In genomic region chr2:58974881-58975280, GRCh38 we compare ENCODE assay signal across 21 cellular contexts.
A peak's percentile ranks its signal among the peaks of the same experiment; 100 is the strongest.
DNase-seq lines count a peak whose midpoint lies in the region; ATAC-seq and TF ChIP-seq lines count a peak whose summit lies in the region.
"Had no signal": no experiment of that assay in that cellular context is flagged by ENCODE, and none has a peak within 500 bp of the region (broad histone marks: within the 10 kb centered on the region; RNA-seq: fewer than 3 reads in every experiment).

No MANE protein-coding gene starts in this region.

- no peaks in the 10 kb centered on the region for H3F3A ChIP-seq in GM23338 (replicated peaks; ENCODE audit: low read depth)

- no peaks in the 10 kb centered on the region for H3K79me2 ChIP-seq in GM23338 (replicated peaks; ENCODE audit: insufficient read depth)

- H3K4me3 ChIP-seq in GM23338 (peak overlapping the region; percentile 24), dorsolateral prefrontal cortex (no peak overlapping the region), endodermal cell (ENCODE audit: low read length) (no peak overlapping the region), A673 (ENCODE audit: low read depth, low read length, poor library complexity, severe bottlenecking) (no peak overlapping the region)
- H3K4me3 ChIP-seq: BLaER1 treated with 17β-estradiol and CSF1 and Interleukin-3, amounts not matched to agents 10 nM and 100 nM; HAP-1 had no signal

- DNase-seq in GM23338 (ENCODE audit: low spot score), result no peak
- no peak for DNase-seq in WTC11 (ENCODE audit: low spot score)
- DNase-seq in head of caudate nucleus, result peak in 34 of 42 donors; percentile 14 to 84 (median 54)
- peak; percentile 76 for DNase-seq in putamen (ENCODE audit: low spot score)
- no peak for DNase-seq in kidney glomerular epithelial cell (lab: John Stamatoyannopoulos, UW)
- no peak for DNase-seq in dorsolateral prefrontal cortex
- DNase-seq in endodermal cell, result no peak
- no peak for DNase-seq in A673 (ENCODE audit: low spot score)
- DNase-seq: ACHN; AML-193; BE2C; CD4-positive, alpha-beta T cell; CD8-positive, alpha-beta memory T cell; DMS 273 treated with DMSO at 0.1 percent for 48 hours; DMS79; EL; GDM1 had no signal

- no peaks in the 10 kb centered on the region for H3K27me3 Mint-ChIP-seq in GM23338 (ENCODE audit: insufficient read depth, low read depth, poor library complexity)
- H3K27me3 Mint-ChIP-seq in WTC11 (ENCODE audit: low read depth), result no peaks in the 10 kb centered on the region
- H3K27me3 Mint-ChIP-seq in endodermal cell (ENCODE audit: insufficient read depth), result no peaks in the 10 kb centered on the region
- H3K27me3 Mint-ChIP-seq: CD4-positive, alpha-beta T cell had no signal

- H3K9me2 ChIP-seq in GM23338 (ENCODE audit: insufficient read depth), result no peaks in the 10 kb centered on the region

- H3K9ac ChIP-seq in endodermal cell (ENCODE audit: extremely low read depth, low read length, poor library complexity, severe bottlenecking), result no peak overlapping the region
- H3K9ac ChIP-seq: BLaER1 treated with 17β-estradiol and CSF1 and Interleukin-3, amounts not matched to agents 10 nM and 100 nM had no signal

- H3K27ac ChIP-seq in GM23338 (ENCODE audit: low read depth) (peak overlapping the region; percentile 75; the same call in 1 of the 2 replicates), dorsolateral prefrontal cortex (no peak overlapping the region), endodermal cell (ENCODE audit: low read depth, low read length) (no peak overlapping the region), A673 (ENCODE audit: low read depth, low read length, poor library complexity, severe bottlenecking) (no peak overlapping the region)
- H3K27ac ChIP-seq: 22Rv1; BLaER1 treated with 17β-estradiol and CSF1 and Interleukin-3, amounts not matched to agents 10 nM and 100 nM had no signal

- no peaks in the 10 kb centered on the region for H3K9me3 ChIP-seq in endodermal cell (ENCODE audit: control insufficient read depth, low read length)
- H3K9me3 ChIP-seq in A673 (ENCODE audit: low read depth, low read length, poor library complexity, severe bottlenecking), result no peaks in the 10 kb centered on the region
- H3K9me3 ChIP-seq: BE2C; BLaER1 treated with 17β-estradiol and CSF1 and Interleukin-3, amounts not matched to agents 10 nM and 100 nM; HAP-1 had no signal

- CTCF ChIA-PET in WTC11 (lab: Charles Lee), result interaction anchor here (2.0 kb wide), 1 partner anchor 50 kb away, joined by 8 read pairs; no protein-coding TSS in a partner anchor
- CTCF ChIA-PET in A673 (lab: Charles Lee), result no interaction called here

- H3K27me3 ChIP-seq in GM23338 (ENCODE audit: insufficient read depth) (no peaks in the 10 kb centered on the region), dorsolateral prefrontal cortex (no peaks in the 10 kb centered on the region), endodermal cell (ENCODE audit: control insufficient read depth, insufficient read depth, low read length, poor library complexity, severe bottlenecking) (no peaks in the 10 kb centered on the region), A673 (replicated peaks; ENCODE audit: insufficient read depth, low read depth, low read length, poor library complexity) (no peaks in the 10 kb centered on the region)
- H3K27me3 ChIP-seq: BE2C; BLaER1 treated with 17β-estradiol and CSF1 and Interleukin-3, amounts not matched to agents 10 nM and 100 nM had no signal

- no peaks in the 10 kb centered on the region for H3K9me3 Mint-ChIP-seq in GM23338
- no peaks in the 10 kb centered on the region for H3K9me3 Mint-ChIP-seq in WTC11
- H3K9me3 Mint-ChIP-seq in endodermal cell, result no peaks in the 10 kb centered on the region
- H3K9me3 Mint-ChIP-seq: CD14-positive monocyte; CD4-positive, alpha-beta T cell had no signal

- H3K36me3 ChIP-seq in GM23338 (ENCODE audit: insufficient read depth) (no peaks in the 10 kb centered on the region), endodermal cell (ENCODE audit: control insufficient read depth, insufficient read depth, low read length) (no peaks in the 10 kb centered on the region), A673 (ENCODE audit: insufficient read depth, low read length, poor library complexity, severe bottlenecking) (no peaks in the 10 kb centered on the region)
- H3K36me3 ChIP-seq: BE2C; BLaER1 treated with 17β-estradiol and CSF1 and Interleukin-3, amounts not matched to agents 10 nM and 100 nM; HAP-1 had no signal

- H2AFZ ChIP-seq in GM23338, result no peak overlapping the region

- 88 to 98% methylated on average over 5 to 7 of the region's 7 CpGs for WGBS in endodermal cell (ENCODE audit: insufficient coverage in 1 of 2, insufficient read length in 1 of 2), 2 experiments

- TF ChIP-seq CTCF in GM23338 (conservative IDR thresholded peaks at IDR 0.05; ENCODE audit: low read depth in 2 of 2), result no peak
- no peak for TF ChIP-seq CTCF in WTC11 (IDR thresholded peaks at IDR 0.05)
- TF ChIP-seq CTCF in dorsolateral prefrontal cortex (IDR thresholded peaks at IDR 0.05 in 54 of 56, conservative IDR thresholded peaks at IDR 0.05 in 2 of 56; ENCODE audit: low read depth in 1 of 56, partially characterized antibody in 56 of 56), result no peak
- TF ChIP-seq CTCF in endodermal cell (conservative IDR thresholded peaks at IDR 0.05), result no peak
- TF ChIP-seq CTCF in A673 (conservative IDR thresholded peaks at IDR 0.05; ENCODE audit: low read depth, low read length), result no peak

- H3K27ac Mint-ChIP-seq in GM23338 (peak overlapping the region; percentile 62), WTC11 (peak overlapping the region; percentile 24; the same call in 1 of the 2 replicates), endodermal cell (no peak overlapping the region)
- H3K27ac Mint-ChIP-seq: CD14-positive monocyte; CD4-positive, alpha-beta T cell; CD8-positive, alpha-beta memory T cell had no signal

- H3K4me3 Mint-ChIP-seq in GM23338 (peak overlapping the region; percentile 27; the same call in 1 of the 3 replicates), WTC11 (peak overlapping the region; percentile 5; the same call in 1 of the 2 replicates), endodermal cell (no peak overlapping the region)
- H3K4me3 Mint-ChIP-seq: CD14-positive monocyte; CD4-positive, alpha-beta T cell; CD8-positive, alpha-beta memory T cell had no signal

- intact Hi-C loops in head of caudate nucleus (cut with DNase I) (no loop called here), dorsolateral prefrontal cortex (cut with DNase I) (no loop called here), A673 (cut with micrococcal nuclease; ENCODE audit: unreplicated experiment) (no loop called here)

- ATAC-seq in GM23338, result no peak
- ATAC-seq in WTC11, result no peak

- no peaks in the 10 kb centered on the region for H3K36me3 Mint-ChIP-seq in GM23338 (ENCODE audit: low read depth)
- H3K36me3 Mint-ChIP-seq in WTC11, result no peaks in the 10 kb centered on the region
- H3K36me3 Mint-ChIP-seq in endodermal cell (ENCODE audit: low read depth), result no peaks in the 10 kb centered on the region
- H3K36me3 Mint-ChIP-seq: CD14-positive monocyte; CD8-positive, alpha-beta memory T cell had no signal

- no TSS peak for BruUV-seq in A673 (replicated peaks; lab: Mats Ljungman, UMichigan)

- no peaks in the 10 kb centered on the region for H4K20me1 ChIP-seq in GM23338 (replicated peaks; ENCODE audit: insufficient read depth)
- H4K20me1 ChIP-seq: BLaER1 treated with 17β-estradiol and CSF1 and Interleukin-3, amounts not matched to agents 10 nM and 100 nM had no signal

- H3K4me1 Mint-ChIP-seq in GM23338, result peaks cover 86% of the 10 kb centered on the region
- peaks cover 85% of the 10 kb centered on the region for H3K4me1 Mint-ChIP-seq in WTC11
- peaks cover 33% of the 10 kb centered on the region for H3K4me1 Mint-ChIP-seq in endodermal cell
- H3K4me1 Mint-ChIP-seq: CD14-positive monocyte; CD8-positive, alpha-beta memory T cell had no signal

- POLR2A ChIA-PET in WTC11 (lab: Charles Lee), result no interaction called here
- POLR2A ChIA-PET in A673 (lab: Charles Lee; ENCODE audit: low non-redundant PET), result no interaction called here

- peaks cover 66% of the 10 kb centered on the region for H3K4me1 ChIP-seq in GM23338 (ENCODE audit: insufficient read depth)
- H3K4me1 ChIP-seq in endodermal cell (ENCODE audit: control insufficient read depth, insufficient read depth, low read length), result no peaks in the 10 kb centered on the region
- no peaks in the 10 kb centered on the region for H3K4me1 ChIP-seq in A673 (ENCODE audit: insufficient read depth, low read length, poor library complexity, severe bottlenecking)
- H3K4me1 ChIP-seq: BLaER1 treated with 17β-estradiol and CSF1 and Interleukin-3, amounts not matched to agents 10 nM and 100 nM had no signal

- peak overlapping the region; percentile 45 for H3K4me2 ChIP-seq in GM23338
- H3K4me2 ChIP-seq: BLaER1 treated with 17β-estradiol and CSF1 and Interleukin-3, amounts not matched to agents 10 nM and 100 nM had no signal

TF ChIP-seq in GM23338, 12 proteins besides CTCF, POLR2A, EP300 and RAD21:
- TF ChIP-seq EZH2 (IDR thresholded peaks at IDR 0.05; ENCODE audit: low read depth, unreplicated experiment), result no peak

TF ChIP-seq in WTC11, 78 proteins besides CTCF, POLR2A, EP300 and RAD21:
- TF ChIP-seq GTF2I (CRISPR knock-in tag; conservative IDR thresholded peaks at IDR 0.05) (no peak), SP1 (CRISPR knock-in tag; conservative IDR thresholded peaks at IDR 0.05) (no peak), GABPB1 (CRISPR knock-in tag; IDR thresholded peaks at IDR 0.05) (no peak), GRHL2 (CRISPR knock-in tag; IDR thresholded peaks at IDR 0.05; ENCODE audit: insufficient replicate concordance, severe bottlenecking) (no peak), PREB (CRISPR knock-in tag; IDR thresholded peaks at IDR 0.05; ENCODE audit: borderline replicate concordance) (no peak)
- TF ChIP-seq, protein P1, sequence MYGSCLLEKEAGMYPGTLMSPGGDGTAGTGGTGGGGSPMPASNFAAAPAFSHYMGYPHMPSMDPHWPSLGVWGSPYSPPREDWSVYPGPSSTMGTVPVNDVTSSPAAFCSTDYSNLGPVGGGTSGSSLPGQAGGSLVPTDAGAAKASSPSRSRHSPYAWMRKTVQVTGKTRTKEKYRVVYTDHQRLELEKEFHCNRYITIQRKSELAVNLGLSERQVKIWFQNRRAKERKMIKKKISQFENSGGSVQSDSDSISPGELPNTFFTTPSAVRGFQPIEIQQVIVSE (CRISPR knock-in tag; IDR thresholded peaks at IDR 0.05; ENCODE audit: borderline replicate concordance), result no peak

Comparison
In these comparisons a context has a peak if more than half of its experiments do, and no peak if none do; other contexts are left out.
1. DNase-seq: peak in head of caudate nucleus (34 of 42) and putamen (single experiment); none in GM23338 (single experiment), WTC11 (single experiment), kidney glomerular epithelial cell (single experiment), dorsolateral prefrontal cortex (0 of 10), endodermal cell (single experiment) and A673 (single experiment).